ENCODE assay signal across 20 cellular contexts in genomic region chr6:33963351-33963750, GRCh38.
A peak's percentile ranks its signal among the peaks of the same experiment; 100 is the strongest.
DNase-seq lines count a peak whose midpoint lies in the region; ATAC-seq, FAIRE-seq and TF ChIP-seq lines count a peak whose summit lies in the region.
"Had no signal": no experiment of that assay in that cellular context is flagged by ENCODE, and none has a peak within 500 bp of the region (broad histone marks: within the 10 kb centered on the region; RNA-seq: fewer than 3 reads in every experiment).

No MANE protein-coding gene starts in this region.

- TF ChIP-seq CTCF in kidney (IDR thresholded peaks at IDR 0.05; ENCODE audit: borderline replicate concordance, extremely low read depth, insufficient read depth) (no peak), upper lobe of right lung (IDR thresholded peaks at IDR 0.05) (no peak)

- H3K4me1 ChIP-seq in kidney (ENCODE audit: control insufficient read depth in 1 of 2, insufficient read depth in 1 of 2, low read depth in 1 of 2, low read length in 2 of 2) (peaks cover 0 to 2% of the 10 kb centered on the region in 2 donors), upper lobe of right lung (no peaks in the 10 kb centered on the region)
- H3K4me1 ChIP-seq: SJCRH30 had no signal

- H3K4me3 Mint-ChIP-seq in activated naive CD4-positive, alpha-beta T cell treated with anti-CD3 and anti-CD28 coated beads, Interleukin-2, amount 10 ng/mL, durations not matched to agents 7 days and 5 days = no peak overlapping the region
- H3K4me3 Mint-ChIP-seq in activated naive CD4-positive, alpha-beta T cell treated with anti-CD3 and anti-CD28 coated beads for 36 hours = no peak overlapping the region
- H3K4me3 Mint-ChIP-seq: CD4-positive, CD25-positive, alpha-beta regulatory T cell had no signal

- H3K9me3 ChIP-seq in kidney (ENCODE audit: control insufficient read depth in 1 of 2, low read length in 2 of 2) = no peaks in the 10 kb centered on the region
- no peaks in the 10 kb centered on the region for H3K9me3 ChIP-seq in upper lobe of right lung
- H3K9me3 ChIP-seq: SJCRH30 had no signal

- DNase-seq in activated naive CD4-positive, alpha-beta T cell treated with anti-CD3 and anti-CD28 coated beads, Interleukin-2, amount 10 ng/mL, durations not matched to agents 7 days and 5 days = peak; percentile 5
- DNase-seq in activated naive CD4-positive, alpha-beta T cell treated with anti-CD3 and anti-CD28 coated beads for 36 hours = no peak
- DNase-seq in kidney = peak; percentile 55
- peak; percentile 65 for DNase-seq in posterior vena cava (ENCODE audit: low spot score)
- DNase-seq in upper lobe of right lung = peak; percentile 57
- DNase-seq in ecto neural progenitor cell (ENCODE audit: low spot score) = no peak
- DNase-seq in activated CD4-positive, CD25-positive, alpha-beta regulatory T cell (lab: John Stamatoyannopoulos, UW) = no peak
- DNase-seq: CD4-positive, CD25-positive, alpha-beta regulatory T cell; NCI-H1092; NCI-H1417 treated with DMSO at 0.1 percent for 48 hours; NCI-H187; NCI-H524; NCI-H774; NK-92 treated with Interleukin-12 subunit alpha and Interleukin-12 subunit beta, amount 100 ng/mL, for 24 hours; PC-3; SJCRH30 had no signal

- H3K36me3 ChIP-seq in kidney (ENCODE audit: control insufficient read depth in 1 of 2, insufficient read depth in 2 of 2, low read length in 2 of 2) (no peaks in the 10 kb centered on the region), upper lobe of right lung (no peaks in the 10 kb centered on the region)
- H3K36me3 ChIP-seq: BLaER1, SJCRH30 had no signal

- ATAC-seq in upper lobe of right lung = no peak
- ATAC-seq: PC-3 had no signal

- intact Hi-C loops in activated naive CD4-positive, alpha-beta T cell treated with anti-CD3 and anti-CD28 coated beads for 36 hours (cut with micrococcal nuclease) = no loop called here
- intact Hi-C loops in kidney (cut with DNase I) = no loop called here
- intact Hi-C loops in posterior vena cava (cut with DNase I) = loop anchor here in 1 of 2 donors (10.0 kb wide), 1 partner anchor 159 kb away; the partner anchor contains the start of gene MLN
- intact Hi-C loops in upper lobe of right lung (cut with DNase I) = no loop called here

- no peak overlapping the region for H3K9ac ChIP-seq in kidney (ENCODE audit: low read length in 2 of 2)
- H3K9ac ChIP-seq: BLaER1 had no signal

- no peak for FAIRE-seq in kidney (lab: Jason Lieb, UNC)
- FAIRE-seq: A204.1, D721Med, GM18507 had no signal

- H3K27ac ChIP-seq in kidney (ENCODE audit: low read depth in 2 of 2, low read length in 2 of 2) (no peak overlapping the region), upper lobe of right lung (no peak overlapping the region)
- H3K27ac ChIP-seq: BLaER1, SJCRH30 had no signal

- CTCF ChIA-PET in activated naive CD4-positive, alpha-beta T cell treated with anti-CD3 and anti-CD28 coated beads, Interleukin-2, amount 10 ng/mL, durations not matched to agents 7 days and 5 days (lab: Charles Lee) = no interaction called here
- CTCF ChIA-PET in activated naive CD4-positive, alpha-beta T cell treated with anti-CD3 and anti-CD28 coated beads for 36 hours (lab: Charles Lee) = no interaction called here

- H3K9me3 Mint-ChIP-seq in activated naive CD4-positive, alpha-beta T cell treated with anti-CD3 and anti-CD28 coated beads, Interleukin-2, amount 10 ng/mL, durations not matched to agents 7 days and 5 days = no peaks in the 10 kb centered on the region
- no peaks in the 10 kb centered on the region for H3K9me3 Mint-ChIP-seq in activated naive CD4-positive, alpha-beta T cell treated with anti-CD3 and anti-CD28 coated beads for 36 hours

- H3K4me1 Mint-ChIP-seq in activated naive CD4-positive, alpha-beta T cell treated with anti-CD3 and anti-CD28 coated beads, Interleukin-2, amount 10 ng/mL, durations not matched to agents 7 days and 5 days = no peaks in the 10 kb centered on the region
- no peaks in the 10 kb centered on the region for H3K4me1 Mint-ChIP-seq in activated naive CD4-positive, alpha-beta T cell treated with anti-CD3 and anti-CD28 coated beads for 36 hours (ENCODE audit: low read depth)
- H3K4me1 Mint-ChIP-seq: CD4-positive, CD25-positive, alpha-beta regulatory T cell had no signal

- H3K4me3 ChIP-seq in kidney (ENCODE audit: low read length in 2 of 2) = no peak overlapping the region
- no peak overlapping the region for H3K4me3 ChIP-seq in upper lobe of right lung
- H3K4me3 ChIP-seq: BLaER1, SJCRH30 had no signal

- peaks cover 54% of the 10 kb centered on the region for H3K27me3 Mint-ChIP-seq in activated naive CD4-positive, alpha-beta T cell treated with anti-CD3 and anti-CD28 coated beads, Interleukin-2, amount 10 ng/mL, durations not matched to agents 7 days and 5 days
- peaks cover 6% of the 10 kb centered on the region for H3K27me3 Mint-ChIP-seq in activated naive CD4-positive, alpha-beta T cell treated with anti-CD3 and anti-CD28 coated beads for 36 hours (ENCODE audit: low read depth)

- H3K27ac Mint-ChIP-seq in activated naive CD4-positive, alpha-beta T cell treated with anti-CD3 and anti-CD28 coated beads, Interleukin-2, amount 10 ng/mL, durations not matched to agents 7 days and 5 days = no peak overlapping the region
- no peak overlapping the region for H3K27ac Mint-ChIP-seq in activated naive CD4-positive, alpha-beta T cell treated with anti-CD3 and anti-CD28 coated beads for 36 hours
- H3K27ac Mint-ChIP-seq: CD4-positive, CD25-positive, alpha-beta regulatory T cell had no signal

- no peaks in the 10 kb centered on the region for H3K36me3 Mint-ChIP-seq in activated naive CD4-positive, alpha-beta T cell treated with anti-CD3 and anti-CD28 coated beads, Interleukin-2, amount 10 ng/mL, durations not matched to agents 7 days and 5 days
- no peaks in the 10 kb centered on the region for H3K36me3 Mint-ChIP-seq in activated naive CD4-positive, alpha-beta T cell treated with anti-CD3 and anti-CD28 coated beads for 36 hours (ENCODE audit: low read depth)

- peaks cover 4% of the 10 kb centered on the region for H3K27me3 ChIP-seq in upper lobe of right lung
- H3K27me3 ChIP-seq: BLaER1, SJCRH30 had no signal

Comparison
In these comparisons a context has a peak if more than half of its experiments do, and no peak if none do; other contexts are left out.
1. DNase-seq: peak in activated naive CD4-positive, alpha-beta T cell treated with anti-CD3 and anti-CD28 coated beads, Interleukin-2, amount 10 ng/mL, durations not matched to agents 7 days and 5 days (single experiment), kidney (single experiment), posterior vena cava (single experiment) and upper lobe of right lung (single experiment); none in activated naive CD4-positive, alpha-beta T cell treated with anti-CD3 and anti-CD28 coated beads for 36 hours (single experiment), ecto neural progenitor cell (single experiment) and activated CD4-positive, CD25-positive, alpha-beta regulatory T cell (0 of 4).